ENCODE assay signal across 8 cellular contexts in the genomic region with DNA sequence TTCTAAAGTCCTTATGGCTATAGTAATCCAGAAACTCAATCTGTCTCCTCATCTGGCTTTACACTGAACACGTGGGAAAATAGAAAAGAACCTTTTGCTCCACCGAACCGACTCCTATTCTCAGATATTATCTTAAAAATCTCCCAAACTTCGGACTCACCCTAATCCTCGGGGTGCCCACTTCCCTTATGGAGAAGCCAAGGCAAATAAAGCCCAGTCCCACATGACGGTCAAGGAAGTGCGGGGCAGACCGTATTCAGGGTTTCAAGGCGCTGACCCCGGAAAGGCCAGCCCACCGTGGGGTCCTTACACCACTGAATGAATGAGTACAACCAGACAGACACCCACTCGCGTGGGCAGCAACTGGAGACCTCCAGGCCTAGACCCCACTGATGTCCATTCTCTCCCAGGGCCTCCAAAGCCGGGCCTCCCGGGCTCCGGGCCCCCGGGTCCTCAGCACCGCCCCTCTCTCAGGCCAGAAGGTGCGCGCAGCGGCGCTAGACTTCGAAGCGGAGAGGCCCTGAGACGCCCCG. TPM values are rescaled to one million over a fixed set of nuclear protein-coding genes. Genes with fewer than 3 reads are reported as not detected.
A peak's percentile ranks its signal among the peaks of the same experiment; 100 is the strongest.
DNase-seq lines count a peak whose midpoint lies in the region; ATAC-seq and TF ChIP-seq lines count a peak whose summit lies in the region.

No MANE protein-coding gene starts in this region.

- no peaks in the 10 kb centered on the region for H3K27me3 ChIP-seq in KMS-11 (ENCODE audit: insufficient read depth, low read depth)
- no peaks in the 10 kb centered on the region for H3K27me3 ChIP-seq in thyroid gland

- WGBS in thyroid gland, 2 donors = 0 to 1% methylated on average over 13 to 16 of the region's 26 CpGs

- peak overlapping the region; percentile 85 for H3K27ac ChIP-seq in KMS-11
- peak overlapping the region; percentile 78 to 96 (median 80) for H3K27ac ChIP-seq in thyroid gland

- H3K4me3 ChIP-seq in GM12864 (ENCODE audit: low read depth, low read length) = peak overlapping the region; percentile 93
- no peak overlapping the region for H3K4me3 ChIP-seq in KMS-11 (IDR thresholded peaks at IDR 0.05; ENCODE audit: insufficient read depth, low read depth, low read length)
- peak overlapping the region; percentile 97 for H3K4me3 ChIP-seq in astrocyte of the spinal cord (ENCODE audit: low read depth, low read length)
- H3K4me3 ChIP-seq in thyroid gland (replicated peaks in 1 of 3) = peak overlapping the region; percentile 59 to 95 (median 69)

- 0 out of 2 replicates have a peak, but pooled peaks cover 4% of the 10 kb centered on the region for H4K20me1 ChIP-seq in KMS-11 (ENCODE audit: insufficient read depth)

- H3K9ac ChIP-seq in KMS-11 = peak overlapping the region; percentile 95

- peaks cover 13% of the 10 kb centered on the region for H3K4me1 ChIP-seq in KMS-11 (ENCODE audit: low read depth, poor library complexity, severe bottlenecking)
- peaks cover 22 to 25% of the 10 kb centered on the region in 2 donors for H3K4me1 ChIP-seq in thyroid gland

- peak overlapping the region; percentile 98 for H3K4me2 ChIP-seq in KMS-11

- peak overlapping the region; percentile 83 for H2AFZ ChIP-seq in KMS-11 (ENCODE audit: low read depth)

- intact Hi-C loops in left colon (cut with DNase I, micrococcal nuclease) (no loop called here), thyroid gland (cut with DNase I) (no loop called here)

- DNase-seq in GM12864 (ENCODE audit: low read depth) (no peak), astrocyte of the spinal cord (ENCODE audit: low read depth, low spot score) (no peak), left colon (peak in 1 of 2 donors; percentile 54), thyroid gland (peak in 1 of 2 donors; percentile 61), DMS153 (lab: John Stamatoyannopoulos, UW) (no peak)
- DNase-seq in stimulated activated CD4-positive, alpha-beta T cell treated with anti-CD3 and anti-CD28 coated beads, Interleukin-2, amount 100 ng/mL, for 24 hours = no peak

- in situ Hi-C loops in astrocyte of the spinal cord (cut with HindIII; ENCODE audit: low sequenced_read_pairs) = no loop called here

- no peak for TF ChIP-seq POLR2A in thyroid gland (IDR thresholded peaks at IDR 0.05)

- H3K9me3 ChIP-seq in thyroid gland = no peaks in the 10 kb centered on the region

- H3K36me3 ChIP-seq in KMS-11 (ENCODE audit: insufficient read depth) (no peaks in the 10 kb centered on the region), thyroid gland (peaks cover 0 to 13% of the 10 kb centered on the region in 2 donors)

- ATAC-seq in GM21786 (IDR thresholded peaks at IDR 0.05; ENCODE audit: unreplicated experiment) = peak; percentile 21
- peak; percentile 45 for ATAC-seq in left colon

- TF ChIP-seq CTCF in GM12864 (IDR thresholded peaks at IDR 0.05; ENCODE audit: low read depth, low read length, missing control alignments) (no peak), KMS-11 (conservative IDR thresholded peaks at IDR 0.05; ENCODE audit: low read depth, low read length) (no peak), astrocyte of the spinal cord (IDR thresholded peaks at IDR 0.05; ENCODE audit: low read depth, low read length) (no peak), thyroid gland (IDR thresholded peaks at IDR 0.05) (no peak)

- H3K79me2 ChIP-seq in KMS-11 (ENCODE audit: insufficient read depth, low read depth) = peaks cover 54% of the 10 kb centered on the region

RNA-seq across cellular contexts. Expression of a gene that starts 0.5 kb away (rescaled TPM):
- total RNA-seq in left colon = 10 to 100 TPM; 47.9 to 55.9 TPM
- 100 to 1,000 TPM; 117 to 188 (median 160) TPM for total RNA-seq in thyroid gland

RNA-seq across cellular contexts. Expression of a gene that starts 11.5 kb away (rescaled TPM):
- total RNA-seq in left colon (10 to 100 TPM; 21.3 to 26.8 TPM), thyroid gland (10 to 100 TPM; 24.6 to 36.5 (median 30.5) TPM)

RNA-seq across cellular contexts. Expression of a gene that starts 43.9 kb away (rescaled TPM):
- 10 to 100 TPM; 65.7 to 71.8 TPM for total RNA-seq in left colon
- 10 to 100 TPM; 17.3 to 39.0 (median 27.8) TPM for total RNA-seq in thyroid gland

RNA-seq across cellular contexts. Expression of a gene that starts 58.6 kb away (rescaled TPM):
- total RNA-seq in left colon (10 to 100 TPM; 64.7 to 65.4 TPM), thyroid gland (10 to 100 TPM; 54.3 to 89.2 (median 71.0) TPM)
